Comparison of ENCODE assay signal across 8 cellular contexts in genomic region chr7:94394399-94395140, GRCh38. TPM values are rescaled to one million over a fixed set of nuclear protein-coding genes. Genes with fewer than 3 reads are reported as not detected.
DNase-seq lines count a peak whose midpoint lies in the region; ATAC-seq, FAIRE-seq and TF ChIP-seq lines count a peak whose summit lies in the region.

TSS of gene COL1A2 (plus strand) at chr7:94394895. CDS start at chr7:94395032, 137 bp downstream.

- intact Hi-C loops in Panc1 (cut with micrococcal nuclease; ENCODE audit: unreplicated experiment): loop anchor here (5.0 kb wide), 1 partner anchor 107 kb away; no protein-coding TSS in a partner anchor
- intact Hi-C loops in tibial artery (cut with DNase I; ENCODE audit: low total_unique reads): loop anchor here (2.0 kb wide), 2 partner anchors 20 to 98 kb away; no protein-coding TSS in a partner anchor

- no TSS peak for BruUV-seq in Panc1 (replicated peaks; lab: Mats Ljungman, UMichigan)

- FAIRE-seq in GM12892 (lab: Jason Lieb, UNC): no peak
- FAIRE-seq in D721Med (lab: Jason Lieb, UNC): no peak

- H3K27me3 ChIP-seq in Panc1 (ENCODE audit: control insufficient read depth, insufficient read depth, low read length) (no peaks in the 10 kb centered on the region), tibial artery (no peaks in the 10 kb centered on the region)

- POLR2A ChIA-PET in Panc1 (lab: Charles Lee): no interaction called here

- TF ChIP-seq CTCF in GM10266 (IDR thresholded peaks at IDR 0.05; ENCODE audit: control insufficient read depth, insufficient read depth, low read depth, missing control alignments) (no peak), Panc1 (IDR thresholded peaks at IDR 0.05) (no peak), tibial artery (IDR thresholded peaks at IDR 0.05) (peak in 1 of 2 experiments; percentile 12), D721Med (IDR thresholded peaks at IDR 0.05; ENCODE audit: insufficient read depth, missing control alignments) (no peak)

- H3K4me3 ChIP-seq in Panc1 (ENCODE audit: low read depth in 2 of 2, low read length in 2 of 2): no peak within 1 kb of the TSS
- peak within 1 kb of the TSS; percentile 68 to 76 for H3K4me3 ChIP-seq in tibial artery

- no peak for TF ChIP-seq POLR2A in GM12892 (IDR thresholded peaks at IDR 0.05; ENCODE audit: low read depth, low read length)

- DNase-seq in GM10266 (ENCODE audit: extremely low spot score) (peak; percentile 15), Panc1 (ENCODE audit: low read depth, low spot score) (no peak), medulla oblongata (ENCODE audit: extremely low spot score) (peak; percentile 15), tibial artery (peak; percentile 86 to 92), GM12892 (ENCODE audit: insufficient read length) (no peak), D721Med (ENCODE audit: insufficient read length, low spot score) (no peak), NCI-H187 treated with DMSO at 0.1 percent for 48 hours (lab: John Stamatoyannopoulos, UW) (no peak)
- DNase-seq in effector CD4-positive, alpha-beta T cell: peak; percentile 4

- no peaks in the 10 kb centered on the region for H3K36me3 ChIP-seq in Panc1 (ENCODE audit: control insufficient read depth, insufficient read depth, low read length)
- peaks cover 0 to 9% (median 8%) of the 10 kb centered on the region in 3 donors for H3K36me3 ChIP-seq in tibial artery

- H3K9me3 ChIP-seq in Panc1 (ENCODE audit: control insufficient read depth, insufficient read depth, low read depth, low read length) (no peaks in the 10 kb centered on the region), tibial artery (no peaks in the 10 kb centered on the region)

- H3K27ac ChIP-seq in Panc1 (ENCODE audit: low read length) (no peak within 1 kb of the TSS), tibial artery (peak within 1 kb of the TSS; percentile 89 to 93)

- no peaks in the 10 kb centered on the region for H3K4me1 ChIP-seq in Panc1 (ENCODE audit: control insufficient read depth, insufficient read depth, low read length)
- H3K4me1 ChIP-seq in tibial artery: peaks cover 0 to 52% (median 29%) of the 10 kb centered on the region in 4 donors

- CTCF ChIA-PET in Panc1 (lab: Charles Lee): interaction anchor here (0.8 to 2.2 kb wide), 3 partner anchors 98 to 106 kb away, joined by 3 to 19 read pairs (median 11); no protein-coding TSS in a partner anchor

- in situ Hi-C loops in Panc1 (cut with HindIII; ENCODE audit: low pct_unique_long_range_greater_than_20kb, low sequenced_read_pairs): no loop called here

- ATAC-seq in Panc1: peak; percentile 60

RNA-seq across cellular contexts. Expression of gene COL1A2, which starts in this region (rescaled TPM):
- total RNA-seq in Panc1 (2021; ENCODE audit: unreplicated experiment): 1.3 TPM
- polyA plus RNA-seq in Panc1 (2012; ENCODE audit: insufficient read length): not detected
- not detected for polyA plus RNA-seq in GM12892 (2012; ENCODE audit: missing spikeins)

Comparison
In these comparisons a context has a peak if more than half of its experiments do, and no peak if none do; other contexts are left out.
1. DNase-seq: peak in GM10266 (single experiment), effector CD4-positive, alpha-beta T cell (single experiment), medulla oblongata (single experiment) and tibial artery (2 of 2); none in Panc1 (single experiment), GM12892 (single experiment), D721Med (single experiment) and NCI-H187 treated with DMSO at 0.1 percent for 48 hours (single experiment).
2. H3K4me3 ChIP-seq: peak in tibial artery (2 of 2); none in Panc1 (0 of 2).